Comparison of ENCODE assay signal across 19 cellular contexts in genomic region chr18:33581816-33582215, GRCh38. TPM values are rescaled to one million over a fixed set of nuclear protein-coding genes. Genes with fewer than 3 reads are reported as not detected.
DNase-seq lines count a peak whose midpoint lies in the region; ATAC-seq and TF ChIP-seq lines count a peak whose summit lies in the region.
"Had no signal": no experiment of that assay in that cellular context is flagged by ENCODE, and none has a peak within 500 bp of the region (broad histone marks: within the 10 kb centered on the region; RNA-seq: fewer than 3 reads in every experiment).

No MANE protein-coding gene starts in this region.

- intact Hi-C loops in PC-3 (cut with micrococcal nuclease), result no loop called here

- H3K4me3 Mint-ChIP-seq in neural progenitor cell, result peak overlapping the region; percentile 19
- H3K4me3 Mint-ChIP-seq: activated CD4-positive, alpha-beta T cell treated with anti-CD3 and anti-CD28 coated beads, Interleukin-2, amount 10 ng/mL, durations not matched to agents 7 days and 5 days; effector memory CD8-positive, alpha-beta T cell had no signal

- TF ChIP-seq EP300 in gastroesophageal sphincter (IDR thresholded peaks at IDR 0.05), result no peak

- TF ChIP-seq POLR2A in gastroesophageal sphincter (IDR thresholded peaks at IDR 0.05), result no peak

- H3K4me2 ChIP-seq in Loucy (ENCODE audit: low read depth, low read length, poor library complexity, severe bottlenecking), result no peak overlapping the region
- peak overlapping the region; percentile 45 for H3K4me2 ChIP-seq in neural progenitor cell
- H3K4me2 ChIP-seq in PC-3 (ENCODE audit: low read length), result no peak overlapping the region

- peaks cover under 1% of the 10 kb centered on the region for H3K36me3 Mint-ChIP-seq in neural progenitor cell

- H3K27ac ChIP-seq in neural progenitor cell (no peak overlapping the region), gastroesophageal sphincter (peak overlapping the region in 1 of 4 donors; percentile 15), PC-3 (ENCODE audit: low read length) (no peak overlapping the region)
- H3K27ac ChIP-seq: breast epithelium, lower lobe of right lung, vagina had no signal

- H3K9me2 ChIP-seq in Loucy (replicated peaks; ENCODE audit: low read depth, low read length), result no peaks in the 10 kb centered on the region
- no peaks in the 10 kb centered on the region for H3K9me2 ChIP-seq in PC-3 (replicated peaks; ENCODE audit: low read length)

- DNase-seq in Ammon's horn (ENCODE audit: low spot score) (peak; percentile 35), neural progenitor cell (ENCODE audit: low spot score) (no peak), PC-3 (no peak)
- DNase-seq in stimulated activated CD4-positive, alpha-beta T cell treated with anti-CD3 and anti-CD28 coated beads, Interleukin-1b, Interleukin-23, amount 100 ng/mL, for 48 hours, result no peak
- DNase-seq: activated CD4-positive, alpha-beta T cell treated with anti-CD3 and anti-CD28 coated beads, Interleukin-2, amount 10 ng/mL, durations not matched to agents 7 days and 5 days; activated T-cell treated with anti-CD3 and anti-CD28 coated beads, Interleukin-2, amount 50 U/mL, for 1 hour; effector memory CD8-positive, alpha-beta T cell; lower lobe of right lung; MG63; NCI-H187; SIG-M5; T1000 had no signal

- H3K36me3 ChIP-seq in Loucy (ENCODE audit: insufficient read depth, low read length) (no peaks in the 10 kb centered on the region), endocrine pancreas (ENCODE audit: control insufficient read depth, insufficient read depth, low read length) (no peaks in the 10 kb centered on the region), neural progenitor cell (no peaks in the 10 kb centered on the region), gastroesophageal sphincter (no peaks in the 10 kb centered on the region), PC-3 (ENCODE audit: low read depth, low read length) (no peaks in the 10 kb centered on the region)
- H3K36me3 ChIP-seq: breast epithelium, lower lobe of right lung, MG63, vagina had no signal

- H3K9me3 Mint-ChIP-seq in neural progenitor cell, result peaks cover 4% of the 10 kb centered on the region
- H3K9me3 Mint-ChIP-seq: activated CD4-positive, alpha-beta T cell treated with anti-CD3 and anti-CD28 coated beads, Interleukin-2, amount 10 ng/mL, durations not matched to agents 7 days and 5 days had no signal

- BruUV-seq in PC-3 (replicated peaks; lab: Mats Ljungman, UMichigan), result no TSS peak

- TF ChIP-seq CTCF in Loucy (conservative IDR thresholded peaks at IDR 0.05; ENCODE audit: low read length) (no peak), neural progenitor cell (IDR thresholded peaks at IDR 0.05) (no peak), gastroesophageal sphincter (IDR thresholded peaks at IDR 0.05) (no peak), PC-3 (conservative IDR thresholded peaks at IDR 0.05; ENCODE audit: low read depth, low read length) (no peak)

- ATAC-seq in gastroesophageal sphincter, result no peak
- no peak for ATAC-seq in PC-3
- no peak for ATAC-seq in GM19023 (IDR thresholded peaks at IDR 0.05; ENCODE audit: unreplicated experiment)
- ATAC-seq: activated naive CD4-positive, alpha-beta T cell treated with anti-CD3 and anti-CD28 coated beads, Interleukin-2, amount 50 U/mL, for 72 hours; effector memory CD8-positive, alpha-beta T cell; lower lobe of right lung had no signal

- peaks cover 3% of the 10 kb centered on the region for H3K27me3 Mint-ChIP-seq in neural progenitor cell (ENCODE audit: insufficient read depth, low read depth)

- H3K9ac ChIP-seq in Loucy (ENCODE audit: low read depth, low read length, poor library complexity, severe bottlenecking), result no peak overlapping the region
- no peak overlapping the region for H3K9ac ChIP-seq in endocrine pancreas (ENCODE audit: control insufficient read depth, insufficient read depth, low read length)
- no peak overlapping the region for H3K9ac ChIP-seq in neural progenitor cell
- no peak overlapping the region for H3K9ac ChIP-seq in PC-3 (ENCODE audit: low read length)

- H2AFZ ChIP-seq in Loucy (ENCODE audit: low read length) (peak overlapping the region; percentile 45; the same call in 1 of the 2 replicates), neural progenitor cell (replicated peaks) (no peak overlapping the region), PC-3 (ENCODE audit: low read length) (no peak overlapping the region)

- peak overlapping the region; percentile 55 for H3K27ac Mint-ChIP-seq in neural progenitor cell
- H3K27ac Mint-ChIP-seq: activated CD4-positive, alpha-beta T cell treated with anti-CD3 and anti-CD28 coated beads, Interleukin-2, amount 10 ng/mL, durations not matched to agents 7 days and 5 days; activated naive CD4-positive, alpha-beta T cell treated with anti-CD3 and anti-CD28 coated beads, Interleukin-2, amount 50 U/mL, for 72 hours; effector memory CD8-positive, alpha-beta T cell had no signal

- POLR2A ChIA-PET in PC-3 (lab: Charles Lee; ENCODE audit: unreplicated experiment), result no interaction called here

- CTCF ChIA-PET in PC-3 (lab: Charles Lee), result no interaction called here

- 60 to 61% methylated on average over 2 of the region's 2 CpGs for WGBS in gastroesophageal sphincter (ENCODE audit: low coverage in 1 of 2), 2 donors

- H3K4me1 Mint-ChIP-seq in neural progenitor cell, result peaks cover 42% of the 10 kb centered on the region

- H3K9me3 ChIP-seq in Loucy (ENCODE audit: insufficient read depth, low read depth, low read length), result no peaks in the 10 kb centered on the region
- H3K9me3 ChIP-seq in endocrine pancreas (ENCODE audit: control insufficient read depth, low read length), result no peaks in the 10 kb centered on the region
- no peaks in the 10 kb centered on the region for H3K9me3 ChIP-seq in neural progenitor cell (ENCODE audit: low read depth)
- no peaks in the 10 kb centered on the region for H3K9me3 ChIP-seq in gastroesophageal sphincter
- H3K9me3 ChIP-seq in PC-3 (ENCODE audit: low read length), result no peaks in the 10 kb centered on the region
- H3K9me3 ChIP-seq: breast epithelium, lower lobe of right lung, MG63, vagina had no signal

- H3K27me3 ChIP-seq in Loucy (ENCODE audit: insufficient read depth, low read length, poor library complexity, severe bottlenecking) (no peaks in the 10 kb centered on the region), endocrine pancreas (ENCODE audit: control insufficient read depth, insufficient read depth, low read length) (no peaks in the 10 kb centered on the region), neural progenitor cell (peaks cover 34% of the 10 kb centered on the region), gastroesophageal sphincter (peaks cover 21% of the 10 kb centered on the region), PC-3 (ENCODE audit: low read length) (peaks cover 28% of the 10 kb centered on the region)
- H3K27me3 ChIP-seq: vagina had no signal

- H4K20me1 ChIP-seq in Loucy (ENCODE audit: insufficient read depth, low read length, poor library complexity, severe bottlenecking), result no peaks in the 10 kb centered on the region
- H4K20me1 ChIP-seq in neural progenitor cell (ENCODE audit: low read depth), result peaks cover 6% of the 10 kb centered on the region
- no peaks in the 10 kb centered on the region for H4K20me1 ChIP-seq in PC-3 (ENCODE audit: low read length)

- H3F3A ChIP-seq in Loucy (ENCODE audit: low read depth) (no peaks in the 10 kb centered on the region), neural progenitor cell (ENCODE audit: low read depth) (peaks cover 40% of the 10 kb centered on the region), PC-3 (ENCODE audit: low read length, unreplicated experiment) (no peaks in the 10 kb centered on the region)

- no peak overlapping the region for H3K4me3 ChIP-seq in Loucy (ENCODE audit: low read length, poor library complexity, severe bottlenecking)
- H3K4me3 ChIP-seq in endocrine pancreas (ENCODE audit: control insufficient read depth, insufficient read depth, low read length), result peak overlapping the region; percentile 37
- H3K4me3 ChIP-seq in neural progenitor cell, result peak overlapping the region; percentile 6
- H3K4me3 ChIP-seq in gastroesophageal sphincter, result no peak overlapping the region
- no peak overlapping the region for H3K4me3 ChIP-seq in PC-3 (ENCODE audit: low read length)
- H3K4me3 ChIP-seq: breast epithelium, lower lobe of right lung, MG63, vagina had no signal

- H3K79me2 ChIP-seq in Loucy (ENCODE audit: insufficient read depth, low read length) (no peaks in the 10 kb centered on the region), neural progenitor cell (ENCODE audit: low read depth) (no peaks in the 10 kb centered on the region), PC-3 (ENCODE audit: low read length) (no peaks in the 10 kb centered on the region)

- H3K4me1 ChIP-seq in Loucy (ENCODE audit: insufficient read depth, low read length, poor library complexity, severe bottlenecking) (peaks cover 7% of the 10 kb centered on the region), endocrine pancreas (ENCODE audit: control insufficient read depth, insufficient read depth, low read length) (peaks cover 28% of the 10 kb centered on the region), neural progenitor cell (peaks cover 36% of the 10 kb centered on the region), gastroesophageal sphincter (peaks cover 0 to 21% (median 6%) of the 10 kb centered on the region in 3 donors), PC-3 (ENCODE audit: insufficient read depth, low read length) (no peaks in the 10 kb centered on the region)
- H3K4me1 ChIP-seq: breast epithelium, lower lobe of right lung had no signal

RNA-seq across cellular contexts. Expression of gene ASXL3, which starts 3.8 kb away (rescaled TPM):
- total RNA-seq in neural progenitor cell (ENCODE audit: low replicate concordance) (2.7 and 5.1 TPM in 2 replicates), gastroesophageal sphincter (1 to 10 TPM in 3 of 4 donors, under 1 TPM in 1; 0.93 to 2.2 (median 1.5) TPM), PC-3 (2014; rRNA removed) (not detected in 2 replicates)
- total RNA-seq: activated CD4-positive, alpha-beta T cell treated with anti-CD3 and anti-CD28 coated beads, Interleukin-2, amount 10 ng/mL, durations not matched to agents 7 days and 5 days; activated naive CD4-positive, alpha-beta T cell treated with anti-CD3 and anti-CD28 coated beads, Interleukin-2, amount 50 U/mL, for 72 hours had no signal

Comparison
In these comparisons a context has a peak if more than half of its experiments do, and no peak if none do; other contexts are left out.
1. H3K4me3 ChIP-seq: peak in endocrine pancreas (single experiment) and neural progenitor cell (single experiment); none in Loucy (single experiment), gastroesophageal sphincter (0 of 2) and PC-3 (single experiment).